Comparison of ENCODE assay signal across 1 cellular context in genomic region chr1:150979723-150980056, GRCh38.
TF ChIP-seq lines count a peak whose summit lies in the region.

No MANE protein-coding gene starts in this region.

TF ChIP-seq in IMR-90, 13 proteins besides CTCF, POLR2A, EP300 and RAD21:
- TF ChIP-seq NFE2L2 (IDR thresholded peaks at IDR 0.05; ENCODE audit: low read depth, low read length) (no peak), CEBPB (IDR thresholded peaks at IDR 0.05; ENCODE audit: low read depth, low read length) (no peak), RCOR1 (IDR thresholded peaks at IDR 0.05; ENCODE audit: insufficient replicate concordance, low read length) (no peak), RFX5 (IDR thresholded peaks at IDR 0.05; ENCODE audit: low read depth, low read length) (no peak), MAZ (IDR thresholded peaks at IDR 0.05; ENCODE audit: borderline replicate concordance, low read depth, low read length) (no peak), ELK1 (IDR thresholded peaks at IDR 0.05; ENCODE audit: borderline replicate concordance, low read depth, low read length) (no peak), USF2 (IDR thresholded peaks at IDR 0.05; ENCODE audit: low read depth, low read length) (no peak), BHLHE40 (IDR thresholded peaks at IDR 0.05; ENCODE audit: low read depth, low read length) (no peak), CHD1 (IDR thresholded peaks at IDR 0.05; ENCODE audit: low read depth, low read length) (no peak), FOS (IDR thresholded peaks at IDR 0.05; ENCODE audit: low read depth, low read length) (no peak)
